14 cellular contexts compared by ENCODE assay signal in genomic region chr16:74596586-74596985, GRCh38. TPM values are rescaled to one million over a fixed set of nuclear protein-coding genes. Genes with fewer than 3 reads are reported as not detected.
A peak's percentile ranks its signal among the peaks of the same experiment; 100 is the strongest.
DNase-seq lines count a peak whose midpoint lies in the region; ATAC-seq and TF ChIP-seq lines count a peak whose summit lies in the region.
"Had no signal": no experiment of that assay in that cellular context is flagged by ENCODE, and none has a peak within 500 bp of the region (broad histone marks: within the 10 kb centered on the region; RNA-seq: fewer than 3 reads in every experiment).

No MANE protein-coding gene starts in this region.

- no CpG with 5 or more reads among the region's 2 CpGs for WGBS in mesendoderm (ENCODE audit: extremely low coverage, insufficient coverage, low lambda C conversion rate)

- H3K79me1 ChIP-seq in mesendoderm (ENCODE audit: low read length): peaks cover 10% of the 10 kb centered on the region

- H3K79me2 ChIP-seq in mesendoderm (ENCODE audit: control insufficient read depth, insufficient read depth, low read length): peaks cover 46% of the 10 kb centered on the region

- TF ChIP-seq CTCF in CD4-positive, alpha-beta T cell (IDR thresholded peaks at IDR 0.05): no peak
- TF ChIP-seq CTCF in type B pancreatic cell (conservative IDR thresholded peaks at IDR 0.05): no peak

- no peak overlapping the region for H2AK5ac ChIP-seq in mesendoderm (ENCODE audit: low read length)

- no peaks in the 10 kb centered on the region for H3K27me3 ChIP-seq in CD4-positive, alpha-beta T cell (ENCODE audit: control insufficient read depth, insufficient read depth, low read length)
- H3K27me3 ChIP-seq in CD8-positive, alpha-beta memory T cell (ENCODE audit: insufficient read depth, low read length, poor library complexity, severe bottlenecking): no peaks in the 10 kb centered on the region
- H3K27me3 ChIP-seq in naive thymus-derived CD4-positive, alpha-beta T cell (ENCODE audit: control insufficient read depth in 2 of 2, insufficient read depth in 2 of 2, low read length in 2 of 2): no peaks in the 10 kb centered on the region
- no peaks in the 10 kb centered on the region for H3K27me3 ChIP-seq in mesendoderm (ENCODE audit: insufficient read depth, low read length, poor library complexity)

- no peaks in the 10 kb centered on the region for H3K36me3 ChIP-seq in CD8-positive, alpha-beta memory T cell (ENCODE audit: insufficient read depth, low read length)
- peaks cover 0 to 8% (median 4%) of the 10 kb centered on the region in 3 experiments for H3K36me3 ChIP-seq in naive thymus-derived CD4-positive, alpha-beta T cell (ENCODE audit: control insufficient read depth in 2 of 3, insufficient read depth in 3 of 3, low read length in 3 of 3)
- peaks cover 2% of the 10 kb centered on the region for H3K36me3 ChIP-seq in mesendoderm (ENCODE audit: control insufficient read depth, insufficient read depth, low read length)

- DNase-seq in activated naive CD4-positive, alpha-beta T cell treated with anti-CD3 and anti-CD28 coated beads for 36 hours: no peak
- DNase-seq in activated naive CD4-positive, alpha-beta T cell treated with Interleukin-2 at 50 U/mL for 16 hours: no peak
- DNase-seq in CD4-positive, alpha-beta T cell: no peak
- DNase-seq in CD8-positive, alpha-beta memory T cell: no peak
- DNase-seq in naive thymus-derived CD4-positive, alpha-beta T cell: no peak
- DNase-seq in type B pancreatic cell (ENCODE audit: extremely low spot score, unreplicated experiment) (no peak), mesendoderm (no peak)
- DNase-seq: DMS79 treated with DMSO at 0.1 percent for 48 hours, NCI-H1048, NCI-H1694, NCI-H510A treated with DMSO at 0.1 percent for 48 hours, NCI-H82, PC-3 had no signal

- no peak overlapping the region for H3K27ac ChIP-seq in CD4-positive, alpha-beta T cell (ENCODE audit: low read depth, low read length)
- H3K27ac ChIP-seq in CD8-positive, alpha-beta memory T cell (ENCODE audit: low read depth, low read length): no peak overlapping the region
- no peak overlapping the region for H3K27ac ChIP-seq in naive thymus-derived CD4-positive, alpha-beta T cell (ENCODE audit: low read depth, low read length)
- H3K27ac ChIP-seq in mesendoderm (ENCODE audit: low read depth, low read length): no peak overlapping the region

- no peak overlapping the region for H3K56ac ChIP-seq in mesendoderm (ENCODE audit: low read length)

- ATAC-seq in CD4-positive, alpha-beta T cell (ENCODE audit: poor library complexity): no peak
- ATAC-seq in naive thymus-derived CD4-positive, alpha-beta T cell: no peak
- ATAC-seq: PC-3 had no signal

- CTCF ChIA-PET in activated naive CD4-positive, alpha-beta T cell treated with anti-CD3 and anti-CD28 coated beads for 36 hours (lab: Charles Lee): interaction anchor here (0.7 to 1.7 kb wide), 2 partner anchors 9 to 30 kb away, joined by 4 read pairs; no protein-coding TSS in a partner anchor
- CTCF ChIA-PET in CD4-positive, alpha-beta T cell (lab: Charles Lee): no interaction called here
- CTCF ChIA-PET in CD8-positive, alpha-beta memory T cell (lab: Charles Lee): no interaction called here
- CTCF ChIA-PET in naive thymus-derived CD4-positive, alpha-beta T cell (lab: Charles Lee): interaction anchor here (0.8 kb wide), 1 partner anchor 18 kb away, joined by 4 read pairs; no protein-coding TSS in a partner anchor

- no peaks in the 10 kb centered on the region for H3K9me3 Mint-ChIP-seq in activated naive CD4-positive, alpha-beta T cell treated with anti-CD3 and anti-CD28 coated beads for 36 hours
- H3K9me3 Mint-ChIP-seq in CD4-positive, alpha-beta T cell: peaks cover 3% of the 10 kb centered on the region
- H3K9me3 Mint-ChIP-seq in CD8-positive, alpha-beta memory T cell: no peaks in the 10 kb centered on the region
- H3K9me3 Mint-ChIP-seq in naive thymus-derived CD4-positive, alpha-beta T cell: peaks cover 0 to 6% (median 0%) of the 10 kb centered on the region in 11 donors
- no peaks in the 10 kb centered on the region for H3K9me3 Mint-ChIP-seq in type B pancreatic cell

- no peak overlapping the region for H3K4me3 Mint-ChIP-seq in activated naive CD4-positive, alpha-beta T cell treated with anti-CD3 and anti-CD28 coated beads for 36 hours
- H3K4me3 Mint-ChIP-seq in CD4-positive, alpha-beta T cell: peak overlapping the region; percentile 4
- H3K4me3 Mint-ChIP-seq in CD8-positive, alpha-beta memory T cell: no peak overlapping the region
- peak overlapping the region in 5 of 10 donors; percentile 30 to 48 (median 38) for H3K4me3 Mint-ChIP-seq in naive thymus-derived CD4-positive, alpha-beta T cell
- H3K4me3 Mint-ChIP-seq in type B pancreatic cell: no peak overlapping the region
- H3K4me3 Mint-ChIP-seq: B cell had no signal

- peak overlapping the region; percentile 56 for H3K27ac Mint-ChIP-seq in activated naive CD4-positive, alpha-beta T cell treated with anti-CD3 and anti-CD28 coated beads for 36 hours
- peak overlapping the region; percentile 77 for H3K27ac Mint-ChIP-seq in CD4-positive, alpha-beta T cell
- H3K27ac Mint-ChIP-seq in CD8-positive, alpha-beta memory T cell: peak overlapping the region in 5 of 8 donors; percentile 21 to 87 (median 66)
- H3K27ac Mint-ChIP-seq in naive thymus-derived CD4-positive, alpha-beta T cell: peak overlapping the region in 8 of 9 donors; percentile 73 to 91 (median 84)
- H3K27ac Mint-ChIP-seq in type B pancreatic cell: no peak overlapping the region
- H3K27ac Mint-ChIP-seq: B cell had no signal

- POLR2A ChIA-PET in CD4-positive, alpha-beta T cell (lab: Charles Lee): interaction anchor here (1.4 kb wide), 1 partner anchor 10 kb away, joined by 7 read pairs; the partner anchor contains the start of gene GLG1
- POLR2A ChIA-PET in CD8-positive, alpha-beta memory T cell (lab: Charles Lee): no interaction called here
- POLR2A ChIA-PET in naive thymus-derived CD4-positive, alpha-beta T cell (lab: Charles Lee): interaction anchor here (1.2 kb wide), 1 partner anchor 12 kb away, joined by 4 read pairs; no protein-coding TSS in a partner anchor

- peaks cover 43% of the 10 kb centered on the region for H3K4me1 ChIP-seq in CD8-positive, alpha-beta memory T cell (ENCODE audit: insufficient read depth, low read length)
- peaks cover 16 to 51% of the 10 kb centered on the region in 2 donors for H3K4me1 ChIP-seq in naive thymus-derived CD4-positive, alpha-beta T cell (ENCODE audit: control insufficient read depth in 2 of 2, insufficient read depth in 2 of 2, low read length in 2 of 2)
- peaks cover 2% of the 10 kb centered on the region for H3K4me1 ChIP-seq in mesendoderm (ENCODE audit: control insufficient read depth, low read depth, low read length)

- no peak overlapping the region for H3K23ac ChIP-seq in mesendoderm (ENCODE audit: low read length)

- no peaks in the 10 kb centered on the region for H3K27me3 Mint-ChIP-seq in activated naive CD4-positive, alpha-beta T cell treated with anti-CD3 and anti-CD28 coated beads for 36 hours (ENCODE audit: low read depth)
- H3K27me3 Mint-ChIP-seq in CD4-positive, alpha-beta T cell: no peaks in the 10 kb centered on the region
- no peaks in the 10 kb centered on the region for H3K27me3 Mint-ChIP-seq in CD8-positive, alpha-beta memory T cell
- no peaks in the 10 kb centered on the region for H3K27me3 Mint-ChIP-seq in naive thymus-derived CD4-positive, alpha-beta T cell
- no peaks in the 10 kb centered on the region for H3K27me3 Mint-ChIP-seq in type B pancreatic cell
- H3K27me3 Mint-ChIP-seq: B cell had no signal

- H2BK120ac ChIP-seq in mesendoderm (ENCODE audit: low read depth, low read length): no peak overlapping the region

- H3K4ac ChIP-seq in mesendoderm (ENCODE audit: low read depth, low read length): no peak overlapping the region

- H3K4me3 ChIP-seq in CD8-positive, alpha-beta memory T cell (ENCODE audit: low read length): no peak overlapping the region
- no peak overlapping the region for H3K4me3 ChIP-seq in naive thymus-derived CD4-positive, alpha-beta T cell (ENCODE audit: low read length)
- H3K4me3 ChIP-seq in mesendoderm (ENCODE audit: low read length): no peak overlapping the region

- no peak overlapping the region for H3K18ac ChIP-seq in mesendoderm (ENCODE audit: low read length)

- no peak overlapping the region for H3K4me2 ChIP-seq in mesendoderm (ENCODE audit: low read length)

- H3K4me1 Mint-ChIP-seq in activated naive CD4-positive, alpha-beta T cell treated with anti-CD3 and anti-CD28 coated beads for 36 hours (ENCODE audit: low read depth): peaks cover 68% of the 10 kb centered on the region
- H3K4me1 Mint-ChIP-seq in CD4-positive, alpha-beta T cell (ENCODE audit: low read depth): peaks cover 67% of the 10 kb centered on the region
- peaks cover 51 to 70% (median 64%) of the 10 kb centered on the region in 3 donors for H3K4me1 Mint-ChIP-seq in CD8-positive, alpha-beta memory T cell
- H3K4me1 Mint-ChIP-seq in naive thymus-derived CD4-positive, alpha-beta T cell: peaks cover 44 to 82% (median 56%) of the 10 kb centered on the region in 7 donors
- H3K4me1 Mint-ChIP-seq in type B pancreatic cell (ENCODE audit: unreplicated experiment): peaks cover 9% of the 10 kb centered on the region

- peaks cover 8% of the 10 kb centered on the region for H3K36me3 Mint-ChIP-seq in activated naive CD4-positive, alpha-beta T cell treated with anti-CD3 and anti-CD28 coated beads for 36 hours (ENCODE audit: low read depth)
- peaks cover 67% of the 10 kb centered on the region for H3K36me3 Mint-ChIP-seq in CD4-positive, alpha-beta T cell (ENCODE audit: low read depth)
- H3K36me3 Mint-ChIP-seq in CD8-positive, alpha-beta memory T cell: peaks cover 0 to 34% (median 7%) of the 10 kb centered on the region in 3 donors
- H3K36me3 Mint-ChIP-seq in naive thymus-derived CD4-positive, alpha-beta T cell: peaks cover 4 to 30% (median 17%) of the 10 kb centered on the region in 5 donors
- H3K36me3 Mint-ChIP-seq in type B pancreatic cell: peaks cover 19% of the 10 kb centered on the region

- H2BK5ac ChIP-seq in mesendoderm (ENCODE audit: low read length): no peak overlapping the region

- intact Hi-C loops in activated naive CD4-positive, alpha-beta T cell treated with anti-CD3 and anti-CD28 coated beads for 36 hours (cut with micrococcal nuclease): no loop called here
- intact Hi-C loops in CD4-positive, alpha-beta T cell (cut with DNase I, micrococcal nuclease): no loop called here
- intact Hi-C loops in naive thymus-derived CD4-positive, alpha-beta T cell (cut with micrococcal nuclease): no loop called here

- no peak overlapping the region for H3K9ac ChIP-seq in mesendoderm (ENCODE audit: low read length)

- no peak overlapping the region for H2BK15ac ChIP-seq in mesendoderm (replicated peaks; ENCODE audit: low read depth)

- H4K5ac ChIP-seq in mesendoderm (ENCODE audit: low read length): no peak overlapping the region

- no peaks in the 10 kb centered on the region for H3K9me3 ChIP-seq in CD4-positive, alpha-beta T cell (ENCODE audit: control insufficient read depth, low read length)
- H3K9me3 ChIP-seq in CD8-positive, alpha-beta memory T cell (ENCODE audit: low read length): no peaks in the 10 kb centered on the region
- H3K9me3 ChIP-seq in naive thymus-derived CD4-positive, alpha-beta T cell (ENCODE audit: control insufficient read depth in 2 of 3, low read length in 3 of 3): no peaks in the 10 kb centered on the region

- no peak overlapping the region for H4K8ac ChIP-seq in mesendoderm (ENCODE audit: low read depth, low read length)

RNA-seq across cellular contexts. Expression of gene GLG1, which starts 10.3 kb away (rescaled TPM):
- 10 to 100 TPM; 60.8 to 62.0 TPM for total RNA-seq in activated naive CD4-positive, alpha-beta T cell treated with anti-CD3 and anti-CD28 coated beads for 36 hours
- 100 to 1,000 TPM; 110 to 114 TPM for total RNA-seq in CD4-positive, alpha-beta T cell
- total RNA-seq in CD8-positive, alpha-beta memory T cell: 10 to 100 TPM; 52.3 to 56.7 TPM
- polyA plus RNA-seq in CD8-positive, alpha-beta memory T cell: 174 TPM
- 100 to 1,000 TPM; 125 to 198 (median 188) TPM for total RNA-seq in naive thymus-derived CD4-positive, alpha-beta T cell
- polyA plus RNA-seq in naive thymus-derived CD4-positive, alpha-beta T cell: 100 to 1,000 TPM; 181 to 285 TPM
- total RNA-seq in type B pancreatic cell (ENCODE audit: low replicate concordance): 128 and 144 TPM in 2 replicates
- 42.2 TPM for polyA plus RNA-seq in mesendoderm (2013, experiment 1 of 2)
- 42.7 TPM for polyA plus RNA-seq in mesendoderm (2013, experiment 2 of 2)

Comparison
In these comparisons a context has a peak if more than half of its experiments do, and no peak if none do; other contexts are left out.
1. CTCF ChIA-PET loops: an anchor here in activated naive CD4-positive, alpha-beta T cell treated with anti-CD3 and anti-CD28 coated beads for 36 hours (0.7 to 1.7 kb wide) and naive thymus-derived CD4-positive, alpha-beta T cell (0.8 kb wide); none called in CD4-positive, alpha-beta T cell and CD8-positive, alpha-beta memory T cell.